8 cellular contexts compared by ENCODE assay signal in genomic region chr10:79400567-79401004, GRCh38.
DNase-seq lines count a peak whose midpoint lies in the region; ATAC-seq and TF ChIP-seq lines count a peak whose summit lies in the region.

No MANE protein-coding gene starts in this region.

- H3K4me3 ChIP-seq in RWPE2 (ENCODE audit: severe bottlenecking) = no peak overlapping the region

- POLR2A ChIA-PET in HEK293T (lab: Yijun Ruan, JAX) = no interaction called here

- H3K4me1 ChIP-seq in RWPE2 (ENCODE audit: insufficient read depth, poor library complexity, severe bottlenecking) = no peaks in the 10 kb centered on the region

- H3K9me3 ChIP-seq in RWPE2 (ENCODE audit: severe bottlenecking) = no peaks in the 10 kb centered on the region

- no peak for ATAC-seq in RWPE2 (ENCODE audit: low read depth)
- no peak for ATAC-seq in GM18517 (IDR thresholded peaks at IDR 0.05; ENCODE audit: unreplicated experiment)
- ATAC-seq in HG03025 (IDR thresholded peaks at IDR 0.05; ENCODE audit: low FRiP score, unreplicated experiment) = no peak

- DNase-seq in ELR (ENCODE audit: low read depth) = peak; percentile 50
- DNase-seq in HEK293T (ENCODE audit: extremely low spot score) = peak; percentile 75
- no peak for DNase-seq in RWPE2 (ENCODE audit: low spot score)
- DNase-seq in amniotic epithelial cell (ENCODE audit: low read depth) = peak; percentile 35
- peak; percentile 73 for DNase-seq in islet precursor cell
- DNase-seq in stimulated activated CD8-positive, alpha-beta memory T cell treated with anti-CD3 and anti-CD28 coated beads, Interleukin-15, amount 100 ng/mL, for 24 hours (ENCODE audit: low read depth) = peak; percentile 37

- peak; percentile 49 for TF ChIP-seq CTCF in RWPE2 (IDR thresholded peaks at IDR 0.05; ENCODE audit: poor library complexity, severe bottlenecking)

- no peaks in the 10 kb centered on the region for H3K36me3 ChIP-seq in RWPE2 (ENCODE audit: low read depth)

- CTCF ChIA-PET in HEK293T (lab: Yijun Ruan, JAX) = interaction anchor here (0.8 to 1.6 kb wide), 4 partner anchors 8 to 75 kb away, joined by 3 to 5 read pairs (median 4); no protein-coding TSS in a partner anchor

- no peak overlapping the region for H3K27ac ChIP-seq in RWPE2 (ENCODE audit: poor library complexity, severe bottlenecking)

- H3K27me3 ChIP-seq in RWPE2 (ENCODE audit: insufficient read depth, poor library complexity, severe bottlenecking) = no peaks in the 10 kb centered on the region

TF ChIP-seq in HEK293T, 16 proteins besides CTCF, POLR2A, EP300 and RAD21:
- TF ChIP-seq L3MBTL2 (conservative IDR thresholded peaks at IDR 0.05) (no peak), PKNOX1 (IDR thresholded peaks at IDR 0.05) (no peak), FOXA1 (IDR thresholded peaks at IDR 0.05) (no peak), HDGF (IDR thresholded peaks at IDR 0.05; ENCODE audit: borderline replicate concordance) (no peak), FOXK2 (IDR thresholded peaks at IDR 0.05) (no peak), BHLHE40 (IDR thresholded peaks at IDR 0.05; ENCODE audit: borderline replicate concordance) (no peak), NFRKB (IDR thresholded peaks at IDR 0.05) (no peak), CTBP1 (IDR thresholded peaks at IDR 0.05; ENCODE audit: borderline replicate concordance) (no peak), LEF1 (IDR thresholded peaks at IDR 0.05; ENCODE audit: borderline replicate concordance) (no peak), SP1 (IDR thresholded peaks at IDR 0.05) (no peak), FOXM1 (IDR thresholded peaks at IDR 0.05; ENCODE audit: borderline replicate concordance) (no peak), TARDBP (IDR thresholded peaks at IDR 0.05) (no peak), ARNT (IDR thresholded peaks at IDR 0.05) (no peak), ZNF384 (IDR thresholded peaks at IDR 0.05) (no peak), SUZ12 (IDR thresholded peaks at IDR 0.05) (no peak)
